In genomic region chr6:72869621-72870020, GRCh38 we compare ENCODE assay signal across 9 cellular contexts.
"Had no signal": no experiment of that assay in that cellular context is flagged by ENCODE, and none has a peak within 500 bp of the region (broad histone marks: within the 10 kb centered on the region; RNA-seq: fewer than 3 reads in every experiment).

No MANE protein-coding gene starts in this region.

- H3K27ac ChIP-seq: GM23248 had no signal

- H3K4me3 ChIP-seq: GM23248, GM23338, HAP-1 had no signal

- H3K9me3 ChIP-seq: HAP-1 had no signal

- ATAC-seq: GM23338, HCT116 had no signal

- H3K4me1 ChIP-seq: HAP-1 had no signal

- H3K36me3 ChIP-seq: HAP-1 had no signal

- DNase-seq: GM23248, GOT3, H7, H9, HCEC 1CT, HFFc6 had no signal
